Comparison of ENCODE assay signal across 18 cellular contexts in genomic region chr2:65604246-65604645, GRCh38.
A peak's percentile ranks its signal among the peaks of the same experiment; 100 is the strongest.
DNase-seq lines count a peak whose midpoint lies in the region; ATAC-seq, FAIRE-seq and TF ChIP-seq lines count a peak whose summit lies in the region.
"Had no signal": no experiment of that assay in that cellular context is flagged by ENCODE, and none has a peak within 500 bp of the region (broad histone marks: within the 10 kb centered on the region; RNA-seq: fewer than 3 reads in every experiment).

No MANE protein-coding gene starts in this region.

- in situ Hi-C loops in mammary epithelial cell (cut with MboI; ENCODE audit: low sequenced_read_pairs in 2 of 2): no loop called here

- CTCF ChIA-PET in mammary epithelial cell (lab: Charles Lee; ENCODE audit: low non-redundant PET): no interaction called here

- no peaks in the 10 kb centered on the region for H3K27me3 ChIP-seq in BLaER1 treated with 17β-estradiol and CSF1 and Interleukin-3, amounts not matched to agents 10 nM and 100 nM
- no peaks in the 10 kb centered on the region for H3K27me3 ChIP-seq in mammary epithelial cell (ENCODE audit: insufficient read depth, low read length)

- peaks cover 38 to 55% (median 50%) of the 10 kb centered on the region in 10 experiments for H3K4me1 ChIP-seq in BLaER1 treated with 17β-estradiol and CSF1 and Interleukin-3, amounts not matched to agents 10 nM and 100 nM
- H3K4me1 ChIP-seq in mammary epithelial cell (ENCODE audit: insufficient read depth, low read length): peaks cover 8% of the 10 kb centered on the region

- WGBS in mammary epithelial cell (ENCODE audit: low coverage, missing lambda C conversion rate): 70% methylated on average over 4 of the region's 4 CpGs

- H2AFZ ChIP-seq in mammary epithelial cell (ENCODE audit: low read depth, low read length): no peak overlapping the region

- dilution Hi-C loops in mammary epithelial cell (cut with HindIII; ENCODE audit: low sequenced_read_pairs): no loop called here

- FAIRE-seq in HTR-8/SVneo (lab: Jason Lieb, UNC): no peak
- FAIRE-seq: islet of Langerhans had no signal

- intact Hi-C loops in mammary epithelial cell (cut with micrococcal nuclease): no loop called here

- no peak overlapping the region for H3K27ac ChIP-seq in BLaER1 treated with 17β-estradiol and CSF1 and Interleukin-3, amounts not matched to agents 10 nM and 100 nM
- no peak overlapping the region for H3K27ac ChIP-seq in mammary epithelial cell (ENCODE audit: insufficient read depth, low read depth, low read length)
- H3K27ac ChIP-seq: C4-2B had no signal

- TF ChIP-seq CTCF in mammary epithelial cell (conservative IDR thresholded peaks at IDR 0.05 in 1 of 2, IDR thresholded peaks at IDR 0.05 in 1 of 2; ENCODE audit: extremely low read depth in 1 of 2, insufficient read depth in 1 of 2, low read depth in 1 of 2, low read length in 2 of 2): no peak

- no peaks in the 10 kb centered on the region for H3K79me2 ChIP-seq in mammary epithelial cell (ENCODE audit: insufficient read depth, low read length)

- no peak overlapping the region for H3K9ac ChIP-seq in BLaER1 treated with 17β-estradiol and CSF1 and Interleukin-3, amounts not matched to agents 10 nM and 100 nM
- H3K9ac ChIP-seq in mammary epithelial cell (ENCODE audit: insufficient read depth, low read length): no peak overlapping the region

- DNase-seq in NCI-H226: peak; percentile 28
- peak; percentile 28 for DNase-seq in mammary epithelial cell
- peak; percentile 25 for DNase-seq in myocyte (ENCODE audit: low read depth)
- no peak for DNase-seq in NCI-H2196 (lab: John Stamatoyannopoulos, UW; ENCODE audit: unreplicated experiment)
- no peak for DNase-seq in NCI-H2081 treated with DMSO at 0.1 percent for 48 hours (lab: John Stamatoyannopoulos, UW)
- no peak for DNase-seq in HTR-8/SVneo (ENCODE audit: insufficient read length, low spot score)
- DNase-seq: activated CD4-positive, alpha-beta T cell treated with anti-CD3 and anti-CD28 coated beads, Interleukin-2, amount 10 ng/mL, durations not matched to agents 24 days and 14 days; foreskin melanocyte; GF-D8; NCI-H345; right cardiac atrium; stimulated activated CD4-positive, alpha-beta T cell treated with anti-CD3 and anti-CD28 coated beads, Interleukin-4, amount 100 ng/mL, for 24 hours; T-helper 1 cell had no signal

- BruUV-seq in mammary epithelial cell (replicated peaks; lab: Mats Ljungman, UMichigan): no TSS peak

- H3K9me3 ChIP-seq in BLaER1 treated with 17β-estradiol and CSF1 and Interleukin-3, amounts not matched to agents 10 nM and 100 nM (replicated peaks in 1 of 11): no peaks in the 10 kb centered on the region
- no peaks in the 10 kb centered on the region for H3K9me3 ChIP-seq in mammary epithelial cell (replicated peaks; ENCODE audit: insufficient read depth, low read length)

- H3K4me3 ChIP-seq in BLaER1 treated with 17β-estradiol and CSF1 and Interleukin-3, amounts not matched to agents 10 nM and 100 nM: no peak overlapping the region
- no peak overlapping the region for H3K4me3 ChIP-seq in mammary epithelial cell (replicated peaks in 1 of 3; ENCODE audit: insufficient read depth in 1 of 3, low read depth in 2 of 3, low read length in 3 of 3)

- peak overlapping the region; percentile 63 to 89 (median 77); a peak in 20 of 22 replicates for H3K4me2 ChIP-seq in BLaER1 treated with 17β-estradiol and CSF1 and Interleukin-3, amounts not matched to agents 10 nM and 100 nM
- H3K4me2 ChIP-seq in mammary epithelial cell (ENCODE audit: insufficient read depth, low read depth, low read length): no peak overlapping the region

- no peak for ATAC-seq in GM21723 (IDR thresholded peaks at IDR 0.05; ENCODE audit: unreplicated experiment)
- ATAC-seq: stimulated activated effector memory CD8-positive, alpha-beta T cell treated with anti-CD3 and anti-CD28 coated beads, Interleukin-12 subunit alpha, Interleukin-12 subunit beta, amount 100 ng/mL, for 72 hours had no signal

- no peaks in the 10 kb centered on the region for H4K20me1 ChIP-seq in BLaER1 treated with 17β-estradiol and CSF1 and Interleukin-3, amounts not matched to agents 10 nM and 100 nM
- H4K20me1 ChIP-seq in mammary epithelial cell (ENCODE audit: insufficient read depth, low read length): no peaks in the 10 kb centered on the region

- no peaks in the 10 kb centered on the region for H3K36me3 ChIP-seq in BLaER1 treated with 17β-estradiol and CSF1 and Interleukin-3, amounts not matched to agents 10 nM and 100 nM
- no peaks in the 10 kb centered on the region for H3K36me3 ChIP-seq in mammary epithelial cell (ENCODE audit: insufficient read depth, low read length)

Comparison
In these comparisons a context has a peak if more than half of its experiments do, and no peak if none do; other contexts are left out.
1. DNase-seq: peak in NCI-H226 (single experiment), mammary epithelial cell (single experiment) and myocyte (single experiment); none in NCI-H2196 (single experiment), NCI-H2081 treated with DMSO at 0.1 percent for 48 hours (single experiment) and HTR-8/SVneo (single experiment).